34 cellular contexts compared by ENCODE assay signal in genomic region chr16:85517780-85518179, GRCh38.
"Had no signal": no experiment of that assay in that cellular context is flagged by ENCODE, and none has a peak within 500 bp of the region (broad histone marks: within the 10 kb centered on the region; RNA-seq: fewer than 3 reads in every experiment).

No MANE protein-coding gene starts in this region.

- H3K36me3 Mint-ChIP-seq: activated CD4-positive, alpha-beta memory T cell treated with anti-CD3 and anti-CD28 coated beads for 36 hours; activated naive CD8-positive, alpha-beta T cell treated with anti-CD3 and anti-CD28 coated beads for 36 hours; natural killer cell; stimulated activated naive B cell treated with anti-CD40 and anti-IgM and Interleukin-4, amounts not matched to agents 10 μg/mL and 1 μg/mL and 100 μg/mL, for 72 hours had no signal

- H3K27ac Mint-ChIP-seq: activated CD4-positive, alpha-beta memory T cell treated with anti-CD3 and anti-CD28 coated beads for 36 hours; activated CD4-positive, alpha-beta T cell treated with anti-CD3 and anti-CD28 coated beads, Interleukin-2, amount 10 ng/mL, durations not matched to agents 24 days and 14 days; activated naive CD4-positive, alpha-beta T cell treated with anti-CD3 and anti-CD28 coated beads for 36 hours; activated naive CD8-positive, alpha-beta T cell treated with anti-CD3 and anti-CD28 coated beads for 36 hours; activated T-helper 1 cell treated with anti-CD3 and anti-CD28 coated beads, Interleukin-12 subunit alpha, Interleukin-12 subunit beta, Interleukin-2, Interleukin-4 antibody, amounts not matched to agents 30 ng/mL and 10 ng/mL and 1 ng/mL, durations not matched to agents 14 hours and 24 hours and 36 hours; stimulated activated naive B cell treated with anti-CD40 and anti-IgM and Interleukin-4, amounts not matched to agents 10 μg/mL and 1 μg/mL and 100 μg/mL, for 72 hours; T-helper 17 cell had no signal

- H3K4me3 Mint-ChIP-seq: activated CD4-positive, alpha-beta memory T cell treated with anti-CD3 and anti-CD28 coated beads for 36 hours; activated CD4-positive, alpha-beta T cell treated with anti-CD3 and anti-CD28 coated beads, Interleukin-2, amount 10 ng/mL, durations not matched to agents 24 days and 14 days; activated naive CD4-positive, alpha-beta T cell treated with anti-CD3 and anti-CD28 coated beads for 36 hours; activated naive CD8-positive, alpha-beta T cell treated with anti-CD3 and anti-CD28 coated beads for 36 hours; activated T-helper 1 cell treated with anti-CD3 and anti-CD28 coated beads, Interleukin-12 subunit alpha, Interleukin-12 subunit beta, Interleukin-2, Interleukin-4 antibody, amounts not matched to agents 30 ng/mL and 10 ng/mL and 1 ng/mL, durations not matched to agents 14 hours and 24 hours and 36 hours; natural killer cell; stimulated activated naive B cell treated with anti-CD40 and anti-IgM and Interleukin-4, amounts not matched to agents 10 μg/mL and 1 μg/mL and 100 μg/mL, for 72 hours; T-helper 17 cell had no signal

- H3K27ac ChIP-seq: body of pancreas, esophagus squamous epithelium, heart right ventricle, left ventricle myocardium inferior, neutrophil, ovary, prostate gland, stomach, tibial nerve, uterus, WERI-Rb-1 had no signal

- H3K36me3 ChIP-seq: adrenal gland, esophagus squamous epithelium, heart right ventricle, left ventricle myocardium inferior, neutrophil, ovary, prostate gland, stomach, tibial nerve, uterus, WERI-Rb-1 had no signal

- DNase-seq: activated CD4-positive, alpha-beta memory T cell treated with anti-CD3 and anti-CD28 coated beads for 36 hours; activated CD4-positive, alpha-beta T cell treated with anti-CD3 and anti-CD28 coated beads, Interleukin-2, amount 10 ng/mL, durations not matched to agents 24 days and 14 days; activated CD8-positive, alpha-beta memory T cell treated with anti-CD3 and anti-CD28 coated beads, Interleukin-2, amount 50 U/mL, for 4 hours; activated effector memory CD4-positive, alpha-beta T cell treated with anti-CD3 and anti-CD28 coated beads, Interleukin-2, amount 50 U/mL, for 16 hours; activated naive CD4-positive, alpha-beta T cell treated with anti-CD3 and anti-CD28 coated beads for 36 hours; activated naive CD8-positive, alpha-beta T cell treated with anti-CD3 and anti-CD28 coated beads for 36 hours; activated T-cell treated with anti-CD3 and anti-CD28 coated beads, Interleukin-2, amount 50 U/mL, for 1 hour; adrenal gland; aorta; body of pancreas; central memory CD4-positive, alpha-beta T cell; esophagus squamous epithelium; foreskin melanocyte; heart right ventricle; left ventricle myocardium inferior; mesendoderm; natural killer cell; ovary; retina; stimulated activated CD4-positive, alpha-beta T cell treated with anti-CD3 and anti-CD28 coated beads, Interleukin-15, amount 100 ng/mL, for 24 hours; stimulated activated CD4-positive, alpha-beta T cell treated with anti-CD3 and anti-CD28 coated beads, Interleukin-2, amount 100 ng/mL, for 24 hours; stimulated activated naive B cell treated with anti-CD40 and anti-IgM and Interleukin-4, amounts not matched to agents 10 μg/mL and 1 μg/mL and 100 μg/mL, for 72 hours; stomach; T-helper 17 cell; T1000; uterus; WERI-Rb-1 had no signal

- H3K9me3 ChIP-seq: adrenal gland, body of pancreas, esophagus squamous epithelium, heart right ventricle, left ventricle myocardium inferior, neutrophil, ovary, prostate gland, stomach, tibial nerve, uterus had no signal

- H3K27me3 ChIP-seq: adrenal gland, body of pancreas, esophagus squamous epithelium, heart right ventricle, neutrophil, ovary, stomach, tibial nerve, uterus had no signal

- H3K27me3 Mint-ChIP-seq: activated CD4-positive, alpha-beta memory T cell treated with anti-CD3 and anti-CD28 coated beads for 36 hours; activated naive CD8-positive, alpha-beta T cell treated with anti-CD3 and anti-CD28 coated beads for 36 hours had no signal

- H3K4me3 ChIP-seq: adrenal gland, body of pancreas, esophagus squamous epithelium, heart right ventricle, left ventricle myocardium inferior, lung, ovary, prostate gland, stomach, tibial nerve, uterus had no signal

- H3K9me3 Mint-ChIP-seq: activated CD4-positive, alpha-beta memory T cell treated with anti-CD3 and anti-CD28 coated beads for 36 hours; activated naive CD4-positive, alpha-beta T cell treated with anti-CD3 and anti-CD28 coated beads for 36 hours; activated T-helper 1 cell treated with anti-CD3 and anti-CD28 coated beads, Interleukin-12 subunit alpha, Interleukin-12 subunit beta, Interleukin-2, Interleukin-4 antibody, amounts not matched to agents 30 ng/mL and 10 ng/mL and 1 ng/mL, durations not matched to agents 14 hours and 24 hours and 36 hours had no signal

- H3K4me1 Mint-ChIP-seq: activated CD4-positive, alpha-beta T cell treated with anti-CD3 and anti-CD28 coated beads, Interleukin-2, amount 10 ng/mL, durations not matched to agents 24 days and 14 days; activated naive CD8-positive, alpha-beta T cell treated with anti-CD3 and anti-CD28 coated beads for 36 hours had no signal

- ATAC-seq: activated CD4-positive, CD25-positive, alpha-beta regulatory T cell treated with anti-CD3 and anti-CD28 coated beads, Interleukin-2, amount 50 U/mL, for 24 hours; body of pancreas; heart right ventricle; stimulated activated naive B cell treated with anti-CD40 and anti-IgM and Interleukin-4, amounts not matched to agents 10 μg/mL and 1 μg/mL and 100 μg/mL, for 72 hours; T-helper 17 cell had no signal

- FAIRE-seq: islet of Langerhans had no signal
